In genomic region chr12:53558631-53559030, GRCh38 we compare ENCODE assay signal across 2 cellular contexts.
TF ChIP-seq lines count a peak whose summit lies in the region.

No MANE protein-coding gene starts in this region.

TF ChIP-seq in SK-N-SH, 30 proteins besides CTCF, POLR2A, EP300 and RAD21 (continued from another document):
- TF ChIP-seq PBX3 (IDR thresholded peaks at IDR 0.05) (no peak), NRF1 (IDR thresholded peaks at IDR 0.05; ENCODE audit: low read depth, low read length) (no peak), EZH2phosphoT487 (IDR thresholded peaks at IDR 0.05; ENCODE audit: borderline replicate concordance, low read depth) (no peak), MAX (IDR thresholded peaks at IDR 0.05; ENCODE audit: low read depth) (no peak), YY1 (IDR thresholded peaks at IDR 0.05; ENCODE audit: low read depth) (no peak), GATA2 (CRISPR knock-in tag; IDR thresholded peaks at IDR 0.05) (no peak), MEF2A (IDR thresholded peaks at IDR 0.05; ENCODE audit: borderline replicate concordance, low read depth) (no peak)

TF ChIP-seq in SK-N-SH treated with all-trans-retinoic acid at 6 μM for 48 hours, 23 proteins besides CTCF, POLR2A, EP300 and RAD21:
- TF ChIP-seq PATZ1 (CRISPR knock-in tag; IDR thresholded peaks at IDR 0.05; ENCODE audit: borderline replicate concordance) (no peak), ZNF8 (CRISPR knock-in tag; IDR thresholded peaks at IDR 0.05) (no peak), ZFP3 (CRISPR knock-in tag; IDR thresholded peaks at IDR 0.05) (no peak), CREB5 (CRISPR knock-in tag; IDR thresholded peaks at IDR 0.05; ENCODE audit: low read depth) (no peak), SNAI2 (CRISPR knock-in tag; IDR thresholded peaks at IDR 0.05) (no peak), RARB (CRISPR knock-in tag; IDR thresholded peaks at IDR 0.05) (no peak), GLIS3 (CRISPR knock-in tag; IDR thresholded peaks at IDR 0.05) (no peak), TSHZ2 (CRISPR knock-in tag; IDR thresholded peaks at IDR 0.05) (no peak), PPARA (CRISPR knock-in tag; IDR thresholded peaks at IDR 0.05; ENCODE audit: borderline replicate concordance) (no peak), CSRNP3 (CRISPR knock-in tag; IDR thresholded peaks at IDR 0.05) (no peak), ARNTL (CRISPR knock-in tag; IDR thresholded peaks at IDR 0.05; ENCODE audit: borderline replicate concordance, low read depth) (no peak), ESRRG (CRISPR knock-in tag; IDR thresholded peaks at IDR 0.05) (no peak)
